8 cellular contexts compared by ENCODE assay signal in genomic region chr2:43225788-43226557, GRCh38. TPM values are rescaled to one million over a fixed set of nuclear protein-coding genes. Genes with fewer than 3 reads are reported as not detected.
DNase-seq lines count a peak whose midpoint lies in the region; ATAC-seq and TF ChIP-seq lines count a peak whose summit lies in the region.

No MANE protein-coding gene starts in this region.

- peaks cover 59% of the 10 kb centered on the region for H3K36me3 ChIP-seq in SJSA1

- POLR2A ChIA-PET in activated naive CD8-positive, alpha-beta T cell treated with anti-CD3 and anti-CD28 coated beads, Interleukin-2, amount 10 ng/mL, durations not matched to agents 7 days and 5 days (lab: Charles Lee), result interaction anchor here (0.9 to 17.2 kb wide), 19 partner anchors 8 to 415 kb away, joined by 3 to 1375 read pairs (median 6); no protein-coding TSS in a partner anchor

- no peaks in the 10 kb centered on the region for H3K27me3 ChIP-seq in SJSA1 (replicated peaks)

- intact Hi-C loops in cardiac septum (cut with DNase I) (loop anchor here (2.0 kb wide), 3 partner anchors 67 to 367 kb away; no protein-coding TSS in a partner anchor), posterior cingulate gyrus (cut with DNase I) (no loop called here)

- peak; percentile 37 for ATAC-seq in HG03432 (IDR thresholded peaks at IDR 0.05; ENCODE audit: unreplicated experiment)
- peak; percentile 9 for ATAC-seq in activated naive CD8-positive, alpha-beta T cell treated with anti-CD3 and anti-CD28 coated beads, Interleukin-2, amount 10 ng/mL, durations not matched to agents 7 days and 5 days (ENCODE audit: low read depth)

- H3K9me3 ChIP-seq in SJSA1 (replicated peaks), result no peaks in the 10 kb centered on the region

- H3K27ac Mint-ChIP-seq in activated naive CD8-positive, alpha-beta T cell treated with anti-CD3 and anti-CD28 coated beads, Interleukin-2, amount 10 ng/mL, durations not matched to agents 7 days and 5 days, result peak overlapping the region; percentile 94

- H3K27ac ChIP-seq in C4-2B (peak overlapping the region; percentile 96), SJSA1 (peak overlapping the region; percentile 88)

- no peak for TF ChIP-seq CTCF in C4-2B (conservative IDR thresholded peaks at IDR 0.05)

- DNase-seq in SJSA1 (ENCODE audit: low read depth in 1 of 2, low spot score in 2 of 2) (peak; percentile 70 to 85), cardiac septum (ENCODE audit: low spot score) (peak; percentile 90), posterior cingulate gyrus (peak in 7 of 10 donors; percentile 33 to 90 (median 63)), ureter (ENCODE audit: low spot score) (peak; percentile 77)
- peak; percentile 82 for DNase-seq in activated naive CD8-positive, alpha-beta T cell treated with anti-CD3 and anti-CD28 coated beads, Interleukin-2, amount 10 ng/mL, durations not matched to agents 7 days and 5 days

- peaks cover 58% of the 10 kb centered on the region for H3K4me1 ChIP-seq in SJSA1 (replicated peaks)

- peaks cover 31% of the 10 kb centered on the region for H3K4me1 Mint-ChIP-seq in activated naive CD8-positive, alpha-beta T cell treated with anti-CD3 and anti-CD28 coated beads, Interleukin-2, amount 10 ng/mL, durations not matched to agents 7 days and 5 days

- peak; percentile 58 for TF ChIP-seq POLR2A in GM19193 (IDR thresholded peaks at IDR 0.05; ENCODE audit: extremely low read depth, insufficient read depth, insufficient read length)

- H3K27me3 Mint-ChIP-seq in activated naive CD8-positive, alpha-beta T cell treated with anti-CD3 and anti-CD28 coated beads, Interleukin-2, amount 10 ng/mL, durations not matched to agents 7 days and 5 days, result no peaks in the 10 kb centered on the region

- no peaks in the 10 kb centered on the region for H3K9me3 Mint-ChIP-seq in activated naive CD8-positive, alpha-beta T cell treated with anti-CD3 and anti-CD28 coated beads, Interleukin-2, amount 10 ng/mL, durations not matched to agents 7 days and 5 days

- H3K4me3 ChIP-seq in SJSA1, result peak overlapping the region; percentile 81

- H3K36me3 Mint-ChIP-seq in activated naive CD8-positive, alpha-beta T cell treated with anti-CD3 and anti-CD28 coated beads, Interleukin-2, amount 10 ng/mL, durations not matched to agents 7 days and 5 days, result peaks cover 40% of the 10 kb centered on the region

- H3K4me3 Mint-ChIP-seq in activated naive CD8-positive, alpha-beta T cell treated with anti-CD3 and anti-CD28 coated beads, Interleukin-2, amount 10 ng/mL, durations not matched to agents 7 days and 5 days, result peak overlapping the region; percentile 98

RNA-seq across cellular contexts. Expression of gene ZFP36L2, which starts 0.4 kb away (rescaled TPM):
- total RNA-seq in SJSA1 (2014; rRNA removed; shearing (Covaris generic)), result 1.9 and 4.0 TPM in 2 replicates
- 100 to 1,000 TPM; 207 to 218 TPM for total RNA-seq in activated naive CD8-positive, alpha-beta T cell treated with anti-CD3 and anti-CD28 coated beads, Interleukin-2, amount 10 ng/mL, durations not matched to agents 7 days and 5 days
- total RNA-seq in cardiac septum, result 41.4 TPM
- total RNA-seq in ureter, result 149 TPM

Comparison
In these comparisons a context has a peak if more than half of its experiments do, and no peak if none do; other contexts are left out.
1. Peak in every context shown above with its lines: DNase-seq, ATAC-seq, H3K4me3 ChIP-seq and H3K27ac ChIP-seq.